Comparison of ENCODE assay signal across 19 cellular contexts in genomic region chr7:12768948-12769347, GRCh38.
"Had no signal": no experiment of that assay in that cellular context is flagged by ENCODE, and none has a peak within 500 bp of the region (broad histone marks: within the 10 kb centered on the region; RNA-seq: fewer than 3 reads in every experiment).

No MANE protein-coding gene starts in this region.

- H3K27ac ChIP-seq: dorsolateral prefrontal cortex, heart right ventricle, pancreas, prostate gland, stomach, thoracic aorta, transverse colon had no signal

- H3K4me3 ChIP-seq: dorsolateral prefrontal cortex, heart right ventricle, pancreas, prostate gland, stomach, thoracic aorta, transverse colon had no signal

- H3K27ac Mint-ChIP-seq: natural killer cell treated with Interleukin-12 subunit alpha and Interleukin-12 subunit beta and Interleukin-15 and Interleukin-18, amount 100 ng/mL, for 72 hours had no signal

- H3K9me3 ChIP-seq: pancreas, prostate gland, thoracic aorta, transverse colon had no signal

- H3K36me3 ChIP-seq: heart right ventricle, pancreas, prostate gland, stomach, thoracic aorta, transverse colon had no signal

- ATAC-seq: heart right ventricle; left lobe of liver; natural killer cell treated with Interleukin-12 subunit alpha and Interleukin-12 subunit beta and Interleukin-15 and Interleukin-18, amount 100 ng/mL, for 72 hours; pancreas; sciatic nerve had no signal

- H3K9me3 Mint-ChIP-seq: natural killer cell treated with Interleukin-12 subunit alpha and Interleukin-12 subunit beta and Interleukin-15 and Interleukin-18, amount 100 ng/mL, for 72 hours had no signal

- H3K4me3 Mint-ChIP-seq: natural killer cell treated with Interleukin-12 subunit alpha and Interleukin-12 subunit beta and Interleukin-15 and Interleukin-18, amount 100 ng/mL, for 72 hours had no signal

- DNase-seq: cortex of kidney; dorsolateral prefrontal cortex; effector CD8-positive, alpha-beta T cell; heart right ventricle; hypothalamus; mammary epithelial cell; occipital lobe; pancreas; small intestine; stimulated activated CD4-positive, alpha-beta T cell treated with anti-CD3 and anti-CD28 coated beads, Interleukin-12 subunit alpha, Interleukin-12 subunit beta, amount 100 ng/mL, for 4 hours; stimulated activated naive CD4-positive, alpha-beta T cell; stomach; substantia nigra; transverse colon had no signal

- H3K27me3 ChIP-seq: dorsolateral prefrontal cortex, heart right ventricle, pancreas, stomach, transverse colon had no signal
